In genomic region chr2:84946204-84947009, GRCh38 we compare ENCODE assay signal across 9 cellular contexts. TPM values are rescaled to one million over a fixed set of nuclear protein-coding genes. Genes with fewer than 3 reads are reported as not detected.
DNase-seq lines count a peak whose midpoint lies in the region; ATAC-seq and TF ChIP-seq lines count a peak whose summit lies in the region.
"Had no signal": no experiment of that assay in that cellular context is flagged by ENCODE, and none has a peak within 500 bp of the region (broad histone marks: within the 10 kb centered on the region; RNA-seq: fewer than 3 reads in every experiment).

No MANE protein-coding gene starts in this region.

- no peaks in the 10 kb centered on the region for H3K9me3 Mint-ChIP-seq in activated naive CD8-positive, alpha-beta T cell treated with anti-CD3 and anti-CD28 coated beads, Interleukin-2, amount 50 U/mL, for 24 hours
- H3K9me3 Mint-ChIP-seq in naive thymus-derived CD4-positive, alpha-beta T cell = peaks cover 0 to 3% (median 0%) of the 10 kb centered on the region in 11 donors
- H3K9me3 Mint-ChIP-seq: neural crest cell had no signal

- H3K4me3 Mint-ChIP-seq in activated naive CD8-positive, alpha-beta T cell treated with anti-CD3 and anti-CD28 coated beads, Interleukin-2, amount 50 U/mL, for 24 hours = peak overlapping the region; percentile 66
- peak overlapping the region; percentile 43 to 83 (median 72) for H3K4me3 Mint-ChIP-seq in naive thymus-derived CD4-positive, alpha-beta T cell
- H3K4me3 Mint-ChIP-seq: neural crest cell had no signal

- ATAC-seq in GM19351 (IDR thresholded peaks at IDR 0.05; ENCODE audit: unreplicated experiment) = peak; percentile 65
- ATAC-seq in HG03378 (IDR thresholded peaks at IDR 0.05; ENCODE audit: unreplicated experiment) = peak; percentile 75
- ATAC-seq in activated naive CD8-positive, alpha-beta T cell treated with anti-CD3 and anti-CD28 coated beads, Interleukin-2, amount 50 U/mL, for 24 hours = peak; percentile 94
- peak; percentile 90 for ATAC-seq in naive thymus-derived CD4-positive, alpha-beta T cell
- no peak for ATAC-seq in gastroesophageal sphincter

- H3K9me3 ChIP-seq in naive thymus-derived CD4-positive, alpha-beta T cell (ENCODE audit: control insufficient read depth in 2 of 3, low read length in 3 of 3) = no peaks in the 10 kb centered on the region
- H3K9me3 ChIP-seq in gastroesophageal sphincter = no peaks in the 10 kb centered on the region

- no peaks in the 10 kb centered on the region for H3K27me3 Mint-ChIP-seq in activated naive CD8-positive, alpha-beta T cell treated with anti-CD3 and anti-CD28 coated beads, Interleukin-2, amount 50 U/mL, for 24 hours
- no peaks in the 10 kb centered on the region for H3K27me3 Mint-ChIP-seq in naive thymus-derived CD4-positive, alpha-beta T cell

- POLR2A ChIA-PET in naive thymus-derived CD4-positive, alpha-beta T cell (lab: Charles Lee) = interaction anchor here (0.6 to 11.5 kb wide), 19 partner anchors 9 to 638 kb away, joined by 3 to 112 read pairs (median 4); partner anchors contain the start of genes GGCX, KCMF1, RETSAT and SUCLG1

- no peaks in the 10 kb centered on the region for H3K27me3 ChIP-seq in naive thymus-derived CD4-positive, alpha-beta T cell (ENCODE audit: control insufficient read depth in 2 of 2, insufficient read depth in 2 of 2, low read length in 2 of 2)
- no peaks in the 10 kb centered on the region for H3K27me3 ChIP-seq in gastroesophageal sphincter

- H3K4me1 Mint-ChIP-seq in activated naive CD8-positive, alpha-beta T cell treated with anti-CD3 and anti-CD28 coated beads, Interleukin-2, amount 50 U/mL, for 24 hours = peaks cover 55% of the 10 kb centered on the region
- peaks cover 27 to 66% (median 32%) of the 10 kb centered on the region in 7 donors for H3K4me1 Mint-ChIP-seq in naive thymus-derived CD4-positive, alpha-beta T cell

- peaks cover 16 to 23% of the 10 kb centered on the region in 2 donors for H3K4me1 ChIP-seq in naive thymus-derived CD4-positive, alpha-beta T cell (ENCODE audit: control insufficient read depth in 2 of 2, insufficient read depth in 2 of 2, low read length in 2 of 2)
- H3K4me1 ChIP-seq in gastroesophageal sphincter = no peaks in the 10 kb centered on the region

- peak overlapping the region; percentile 64 for H3K27ac ChIP-seq in naive thymus-derived CD4-positive, alpha-beta T cell (ENCODE audit: low read depth, low read length)
- H3K27ac ChIP-seq in gastroesophageal sphincter = no peak overlapping the region

- no peaks in the 10 kb centered on the region for H3K36me3 ChIP-seq in naive thymus-derived CD4-positive, alpha-beta T cell (ENCODE audit: control insufficient read depth in 2 of 3, insufficient read depth in 3 of 3, low read length in 3 of 3)
- H3K36me3 ChIP-seq in gastroesophageal sphincter = no peaks in the 10 kb centered on the region

- H3K4me3 ChIP-seq in AG10803 (ENCODE audit: low read length) (no peak overlapping the region), gastroesophageal sphincter (no peak overlapping the region)
- H3K4me3 ChIP-seq in naive thymus-derived CD4-positive, alpha-beta T cell (ENCODE audit: low read length) = peak overlapping the region; percentile 9

- peak overlapping the region; percentile 95 for H3K27ac Mint-ChIP-seq in activated naive CD8-positive, alpha-beta T cell treated with anti-CD3 and anti-CD28 coated beads, Interleukin-2, amount 50 U/mL, for 24 hours
- H3K27ac Mint-ChIP-seq in naive thymus-derived CD4-positive, alpha-beta T cell = peak overlapping the region; percentile 42 to 93 (median 81)

- DNase-seq in AG10803 (ENCODE audit: low read depth) (peak; percentile 76), SW480 (ENCODE audit: low spot score) (peak; percentile 98), NCI-H2081 (lab: John Stamatoyannopoulos, UW) (no peak)
- peak; percentile 80 for DNase-seq in activated naive CD8-positive, alpha-beta T cell treated with anti-CD3 and anti-CD28 coated beads, Interleukin-2, amount 50 U/mL, for 24 hours
- DNase-seq in naive thymus-derived CD4-positive, alpha-beta T cell = peak; percentile 20 to 74 (median 57)

- TF ChIP-seq POLR2A in gastroesophageal sphincter (IDR thresholded peaks at IDR 0.05) = no peak

- H3K36me3 Mint-ChIP-seq in activated naive CD8-positive, alpha-beta T cell treated with anti-CD3 and anti-CD28 coated beads, Interleukin-2, amount 50 U/mL, for 24 hours (ENCODE audit: low read depth) = peaks cover 10% of the 10 kb centered on the region
- peaks cover 0 to 34% (median 0%) of the 10 kb centered on the region in 5 donors for H3K36me3 Mint-ChIP-seq in naive thymus-derived CD4-positive, alpha-beta T cell

- TF ChIP-seq EP300 in gastroesophageal sphincter (IDR thresholded peaks at IDR 0.05) = no peak

- CTCF ChIA-PET in naive thymus-derived CD4-positive, alpha-beta T cell (lab: Charles Lee) = interaction anchor here (0.5 to 4.9 kb wide), 13 partner anchors 9 to 449 kb away, joined by 3 to 49 read pairs (median 3); no protein-coding TSS in a partner anchor

- TF ChIP-seq CTCF in AG10803 (conservative IDR thresholded peaks at IDR 0.05; ENCODE audit: low read length) = 0 out of 2 replicates have a peak, but pooled peaks have one; percentile 13
- no peak for TF ChIP-seq CTCF in gastroesophageal sphincter (IDR thresholded peaks at IDR 0.05)

- 69 to 83% methylated on average over 6 to 8 of the region's 12 CpGs for WGBS in gastroesophageal sphincter (ENCODE audit: low coverage in 1 of 2), 2 donors

- intact Hi-C loops in naive thymus-derived CD4-positive, alpha-beta T cell (cut with micrococcal nuclease) = loop anchor here (1.0 to 5.0 kb wide), 6 partner anchors 8 to 66 kb away; no protein-coding TSS in a partner anchor

RNA-seq across cellular contexts. Expression of gene KCMF1, which starts 24.6 kb away (rescaled TPM):
- 10 to 100 TPM; 57.7 to 81.3 (median 60.8) TPM for total RNA-seq in naive thymus-derived CD4-positive, alpha-beta T cell
- 10 to 100 TPM; 15.6 to 20.2 TPM for polyA plus RNA-seq in naive thymus-derived CD4-positive, alpha-beta T cell
- 10 to 100 TPM; 39.4 to 79.1 (median 68.1) TPM for total RNA-seq in gastroesophageal sphincter

RNA-seq across cellular contexts. Expression of gene TMSB10, which starts 41.0 kb away (rescaled TPM):
- 1,000 to 10,000 TPM; 1,492 to 5,756 (median 1,578) TPM for total RNA-seq in naive thymus-derived CD4-positive, alpha-beta T cell
- polyA plus RNA-seq in naive thymus-derived CD4-positive, alpha-beta T cell = 1,000 to 10,000 TPM; 6,721 to 8,256 TPM
- 1,000 to 10,000 TPM in 3 of 4 donors, 100 to 1,000 TPM in 1; 797 to 2,612 (median 1,708) TPM for total RNA-seq in gastroesophageal sphincter

Comparison
In these comparisons a context has a peak if more than half of its experiments do, and no peak if none do; other contexts are left out.
1. DNase-seq: peak in AG10803 (single experiment), SW480 (single experiment), activated naive CD8-positive, alpha-beta T cell treated with anti-CD3 and anti-CD28 coated beads, Interleukin-2, amount 50 U/mL, for 24 hours (single experiment) and naive thymus-derived CD4-positive, alpha-beta T cell (9 of 9); none in NCI-H2081 (0 of 2).